ENCODE assay signal across 16 cellular contexts in the genomic region with DNA sequence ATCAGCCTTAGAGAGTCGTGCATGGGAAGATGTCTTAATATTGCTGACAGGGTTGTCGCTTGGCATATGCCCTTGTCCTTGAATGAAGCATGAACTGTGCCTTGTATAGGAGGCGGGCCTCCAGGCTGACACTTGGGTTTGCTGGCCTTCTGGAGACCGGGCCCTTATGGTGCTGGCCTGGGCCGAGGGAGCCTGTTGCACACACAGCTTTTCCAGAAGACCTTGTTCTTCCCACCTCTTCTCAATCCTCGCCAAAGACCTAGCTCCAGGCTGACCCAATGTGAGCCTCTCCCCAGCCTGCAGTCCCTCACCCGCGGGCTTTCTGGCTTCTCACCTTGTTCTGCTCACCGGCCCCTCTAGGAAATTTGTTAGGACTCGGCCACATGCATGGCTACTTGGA.
DNase-seq lines count a peak whose midpoint lies in the region; ATAC-seq and TF ChIP-seq lines count a peak whose summit lies in the region.
"Had no signal": no experiment of that assay in that cellular context is flagged by ENCODE, and none has a peak within 500 bp of the region (broad histone marks: within the 10 kb centered on the region; RNA-seq: fewer than 3 reads in every experiment).

No MANE protein-coding gene starts in this region.

- TF ChIP-seq CTCF in right atrium auricular region (IDR thresholded peaks at IDR 0.05), result no peak

- peak; percentile 52 for DNase-seq in right atrium auricular region (ENCODE audit: low spot score)
- no peak for DNase-seq in left cardiac atrium
- DNase-seq in caudate nucleus (lab: John Stamatoyannopoulos, UW), result no peak
- DNase-seq in mesenteric fat pad (ENCODE audit: low spot score), result peak; percentile 43
- no peak for DNase-seq in GM03348 (ENCODE audit: low spot score)
- no peak for DNase-seq in SK-N-DZ (ENCODE audit: low spot score)
- DNase-seq: C1 segment of cervical spinal cord; Calu3; CD4-positive, alpha-beta memory T cell; COR-L47; DMS53; DMS79 treated with DMSO at 0.1 percent for 48 hours; GDM1; GOT3; HCEC 1CT had no signal

- no peak overlapping the region for H3K4me3 ChIP-seq in right atrium auricular region

- intact Hi-C loops in left cardiac atrium (cut with DNase I), result no loop called here

- ATAC-seq in left cardiac atrium, result no peak
- no peak for ATAC-seq in GM18909 (IDR thresholded peaks at IDR 0.05; ENCODE audit: poor library complexity, unreplicated experiment)

- H3K9me3 ChIP-seq in right atrium auricular region, result no peaks in the 10 kb centered on the region

- H3K4me1 ChIP-seq in right atrium auricular region, result peaks cover 0 to 24% of the 10 kb centered on the region in 2 donors

- no peaks in the 10 kb centered on the region for H3K36me3 ChIP-seq in right atrium auricular region

- H3K27ac ChIP-seq in right atrium auricular region (no peak overlapping the region), caudate nucleus (ENCODE audit: low read depth, low read length) (peak overlapping the region; percentile 76)

- H3K27me3 ChIP-seq in right atrium auricular region, result no peaks in the 10 kb centered on the region

Comparison
In these comparisons a context has a peak if more than half of its experiments do, and no peak if none do; other contexts are left out.
1. DNase-seq: peak in right atrium auricular region (single experiment) and mesenteric fat pad (single experiment); none in left cardiac atrium (single experiment), caudate nucleus (0 of 61), GM03348 (single experiment) and SK-N-DZ (single experiment).